ENCODE assay signal across 9 cellular contexts in the genomic region with DNA sequence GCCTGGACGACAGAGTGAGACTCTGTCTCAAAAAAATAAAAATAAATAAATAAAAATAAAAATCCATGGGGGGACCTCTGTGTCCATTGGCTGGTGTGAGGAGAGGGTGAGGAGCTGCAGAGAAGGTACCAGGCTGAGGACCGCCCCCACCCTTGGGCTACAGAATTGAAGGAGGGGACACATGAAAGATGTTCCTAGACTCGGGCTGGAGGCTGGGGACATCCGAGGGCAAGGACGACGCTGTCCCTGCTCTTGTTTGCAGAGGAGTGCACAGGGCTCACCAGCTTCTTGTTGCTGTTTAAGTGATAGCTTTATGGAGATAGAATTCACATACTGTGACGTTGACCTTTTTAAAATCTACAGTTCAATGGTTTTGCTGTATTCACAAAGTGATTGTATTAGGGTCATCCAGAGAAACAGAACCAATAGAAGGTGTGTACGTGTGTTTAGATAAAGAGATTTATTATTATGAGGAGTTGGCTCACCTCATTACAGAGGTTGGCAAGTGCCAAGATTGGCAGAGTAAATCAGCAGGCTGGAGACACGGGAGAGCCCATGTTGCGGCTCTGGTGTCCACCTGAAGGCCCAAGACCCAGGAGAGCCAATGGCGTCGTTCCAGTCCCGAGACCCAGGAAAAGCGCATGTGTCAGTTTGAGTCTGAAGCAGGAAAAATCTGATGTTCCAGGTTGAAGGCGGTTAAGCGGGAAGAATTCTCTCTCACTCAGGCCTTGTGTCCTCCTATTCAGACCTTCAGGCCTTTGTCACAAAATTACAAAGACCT.
DNase-seq lines count a peak whose midpoint lies in the region; ATAC-seq and TF ChIP-seq lines count a peak whose summit lies in the region.
"Had no signal": no experiment of that assay in that cellular context is flagged by ENCODE, and none has a peak within 500 bp of the region (broad histone marks: within the 10 kb centered on the region; RNA-seq: fewer than 3 reads in every experiment).

No MANE protein-coding gene starts in this region.

- peak overlapping the region in 1 of 12 donors; percentile 54 for H3K4me3 ChIP-seq in heart left ventricle
- peak overlapping the region in 1 of 2 donors; percentile 16 for H3K4me3 ChIP-seq in muscle layer of duodenum (ENCODE audit: low read depth in 1 of 2, low read length in 2 of 2)
- H3K4me3 ChIP-seq in upper lobe of right lung, result no peak overlapping the region

- peak overlapping the region; percentile 100 for H3K27ac Mint-ChIP-seq in activated naive CD8-positive, alpha-beta T cell treated with anti-CD3 and anti-CD28 coated beads, Interleukin-2, amount 50 U/mL, for 24 hours

- no peaks in the 10 kb centered on the region for H3K27me3 ChIP-seq in heart left ventricle
- no peaks in the 10 kb centered on the region for H3K27me3 ChIP-seq in muscle layer of duodenum (ENCODE audit: low read depth, low read length)
- H3K27me3 ChIP-seq in upper lobe of right lung, result no peaks in the 10 kb centered on the region

- no peaks in the 10 kb centered on the region for H3K9me3 Mint-ChIP-seq in activated naive CD8-positive, alpha-beta T cell treated with anti-CD3 and anti-CD28 coated beads, Interleukin-2, amount 50 U/mL, for 24 hours

- H3K4me3 Mint-ChIP-seq in activated naive CD8-positive, alpha-beta T cell treated with anti-CD3 and anti-CD28 coated beads, Interleukin-2, amount 50 U/mL, for 24 hours, result peak overlapping the region; percentile 87

- intact Hi-C loops in heart left ventricle (cut with DNase I), result no loop called here
- intact Hi-C loops in cardiac septum (cut with DNase I), result no loop called here
- intact Hi-C loops in upper lobe of right lung (cut with DNase I), result no loop called here

- H3K4me1 ChIP-seq in heart left ventricle, result peaks cover 2 to 99% (median 58%) of the 10 kb centered on the region in 12 donors
- peaks cover 13 to 23% of the 10 kb centered on the region in 2 donors for H3K4me1 ChIP-seq in muscle layer of duodenum (ENCODE audit: control insufficient read depth in 1 of 2, insufficient read depth in 2 of 2, low read length in 2 of 2)
- peaks cover 65% of the 10 kb centered on the region for H3K4me1 ChIP-seq in upper lobe of right lung

- H3K36me3 ChIP-seq in heart left ventricle (no peaks in the 10 kb centered on the region), muscle layer of duodenum (ENCODE audit: control insufficient read depth in 1 of 2, insufficient read depth in 2 of 2, low read length in 2 of 2) (no peaks in the 10 kb centered on the region), upper lobe of right lung (no peaks in the 10 kb centered on the region)

- POLR2A ChIA-PET in GM10248 (lab: Yijun Ruan, JAX), result no interaction called here

- CTCF ChIA-PET in GM10248 (lab: Yijun Ruan, JAX), result interaction anchor here (0.7 to 2.2 kb wide), 4 partner anchors 11 to 33 kb away, joined by 3 to 6 read pairs (median 4); no protein-coding TSS in a partner anchor

- DNase-seq in heart left ventricle (peak in 1 of 5 donors; percentile 20), cardiac septum (ENCODE audit: low spot score) (no peak), upper lobe of right lung (no peak), iPS-NIHi11 (ENCODE audit: low spot score) (no peak), GM10248 (ENCODE audit: extremely low spot score) (no peak)
- DNase-seq in activated naive CD8-positive, alpha-beta T cell treated with anti-CD3 and anti-CD28 coated beads, Interleukin-2, amount 50 U/mL, for 24 hours, result no peak
- DNase-seq: kidney glomerular epithelial cell had no signal

- H3K27ac ChIP-seq in heart left ventricle (peak overlapping the region in 11 of 12 donors; percentile 3 to 91 (median 31)), muscle layer of duodenum (ENCODE audit: low read length) (peak overlapping the region; percentile 74), upper lobe of right lung (peak overlapping the region; percentile 70)

- 71 to 78% (median 74%) methylated on average over 16 of the region's 16 CpGs for WGBS in heart left ventricle, 4 donors

- TF ChIP-seq CTCF in heart left ventricle (IDR thresholded peaks at IDR 0.05), result no peak
- no peak for TF ChIP-seq CTCF in upper lobe of right lung (IDR thresholded peaks at IDR 0.05)
- TF ChIP-seq CTCF in GM10248 (IDR thresholded peaks at IDR 0.05; ENCODE audit: control extremely low read depth, extremely low read depth, low read depth, missing control alignments), result no peak

- H3K4me1 Mint-ChIP-seq in activated naive CD8-positive, alpha-beta T cell treated with anti-CD3 and anti-CD28 coated beads, Interleukin-2, amount 50 U/mL, for 24 hours, result peaks cover 90% of the 10 kb centered on the region

- ATAC-seq in heart left ventricle, result no peak
- ATAC-seq in activated naive CD8-positive, alpha-beta T cell treated with anti-CD3 and anti-CD28 coated beads, Interleukin-2, amount 50 U/mL, for 24 hours, result no peak
- no peak for ATAC-seq in upper lobe of right lung
- ATAC-seq in HG03457 (IDR thresholded peaks at IDR 0.05; ENCODE audit: unreplicated experiment), result no peak

- H3K27me3 Mint-ChIP-seq in activated naive CD8-positive, alpha-beta T cell treated with anti-CD3 and anti-CD28 coated beads, Interleukin-2, amount 50 U/mL, for 24 hours, result no peaks in the 10 kb centered on the region

- TF ChIP-seq POLR2A in heart left ventricle (IDR thresholded peaks at IDR 0.05), result no peak

- peaks cover 33% of the 10 kb centered on the region for H3K36me3 Mint-ChIP-seq in activated naive CD8-positive, alpha-beta T cell treated with anti-CD3 and anti-CD28 coated beads, Interleukin-2, amount 50 U/mL, for 24 hours (ENCODE audit: low read depth)

- H3K9me3 ChIP-seq in heart left ventricle (no peaks in the 10 kb centered on the region), muscle layer of duodenum (ENCODE audit: control insufficient read depth in 1 of 2, low read length in 2 of 2) (no peaks in the 10 kb centered on the region), upper lobe of right lung (no peaks in the 10 kb centered on the region)
